ENCODE assay signal across 8 cellular contexts in the genomic region with DNA sequence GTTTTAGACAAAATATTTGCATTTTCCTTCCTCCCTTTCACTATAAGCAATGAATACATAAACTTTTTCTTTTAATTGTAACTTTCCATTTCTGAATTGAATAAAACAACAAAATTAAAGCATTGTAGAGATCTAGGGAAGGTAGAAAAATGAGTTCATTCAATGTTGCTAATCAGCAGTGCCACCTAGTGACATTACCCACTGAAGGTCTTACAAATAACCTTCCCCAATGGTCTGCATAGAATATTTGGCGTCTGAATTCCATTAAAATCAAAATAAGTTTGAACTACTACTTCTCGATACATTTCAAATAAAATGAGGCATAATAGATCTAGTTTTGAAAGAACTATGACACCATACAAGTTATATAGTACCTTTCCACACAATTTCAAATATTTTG. TPM values are rescaled to one million over a fixed set of nuclear protein-coding genes. Genes with fewer than 3 reads are reported as not detected.
A peak's percentile ranks its signal among the peaks of the same experiment; 100 is the strongest.
DNase-seq lines count a peak whose midpoint lies in the region; ATAC-seq and TF ChIP-seq lines count a peak whose summit lies in the region.
"Had no signal": no experiment of that assay in that cellular context is flagged by ENCODE, and none has a peak within 500 bp of the region (broad histone marks: within the 10 kb centered on the region; RNA-seq: fewer than 3 reads in every experiment).

No MANE protein-coding gene starts in this region.

- H3K4me3 Mint-ChIP-seq in nephron progenitor cell: no peak overlapping the region
- H3K4me3 Mint-ChIP-seq: stimulated activated memory B cell treated with anti-CD40 and anti-IgM and Interleukin-4, amounts not matched to agents 10 μg/mL and 1 μg/mL and 100 μg/mL, for 72 hours had no signal

- in situ Hi-C loops in T47D (cut with HindIII; ENCODE audit: low pct_unique_long_range_greater_than_20kb, low sequenced_read_pairs): no loop called here

- H3K4me3 ChIP-seq in GM06990 (replicated peaks; ENCODE audit: low read depth, low read length): no peak overlapping the region
- no peak overlapping the region for H3K4me3 ChIP-seq in gastroesophageal sphincter

- no peaks in the 10 kb centered on the region for H3K27me3 Mint-ChIP-seq in nephron progenitor cell (ENCODE audit: low read depth, poor library complexity)
- H3K27me3 Mint-ChIP-seq: stimulated activated memory B cell treated with anti-CD40 and anti-IgM and Interleukin-4, amounts not matched to agents 10 μg/mL and 1 μg/mL and 100 μg/mL, for 72 hours had no signal

- H3K36me3 ChIP-seq in GM06990 (ENCODE audit: control insufficient read depth, insufficient read depth, low read length): peaks cover 10% of the 10 kb centered on the region
- H3K36me3 ChIP-seq in gastroesophageal sphincter: peaks cover 5 to 100% of the 10 kb centered on the region in 2 donors

- ATAC-seq in gastroesophageal sphincter: no peak
- ATAC-seq: stimulated activated memory B cell treated with anti-CD40 and anti-IgM and Interleukin-4, amounts not matched to agents 10 μg/mL and 1 μg/mL and 100 μg/mL, for 72 hours had no signal

- peaks cover 45% of the 10 kb centered on the region for H3K36me3 Mint-ChIP-seq in nephron progenitor cell (ENCODE audit: low read depth)

- H3K4me1 Mint-ChIP-seq in nephron progenitor cell: no peaks in the 10 kb centered on the region
- H3K4me1 Mint-ChIP-seq: stimulated activated memory B cell treated with anti-CD40 and anti-IgM and Interleukin-4, amounts not matched to agents 10 μg/mL and 1 μg/mL and 100 μg/mL, for 72 hours had no signal

- H3K27ac Mint-ChIP-seq in nephron progenitor cell: no peak overlapping the region
- H3K27ac Mint-ChIP-seq: stimulated activated memory B cell treated with anti-CD40 and anti-IgM and Interleukin-4, amounts not matched to agents 10 μg/mL and 1 μg/mL and 100 μg/mL, for 72 hours had no signal

- DNase-seq in GM06990 (ENCODE audit: extremely low read depth, insufficient read length) (no peak), NAMALWA (ENCODE audit: low spot score) (peak; percentile 27), T47D (ENCODE audit: low read depth in 1 of 2, low spot score in 1 of 2) (peak; percentile 49 to 63), nephron progenitor cell (no peak), NK-92 (lab: John Stamatoyannopoulos, UW; ENCODE audit: unreplicated experiment) (no peak)
- DNase-seq in stimulated activated CD4-positive, alpha-beta T cell treated with anti-CD3 and anti-CD28 coated beads, Interleukin-4, amount 100 ng/mL, for 1 hour: no peak

- WGBS in gastroesophageal sphincter (ENCODE audit: low coverage in 1 of 2), 2 donors: 78 to 84% methylated on average over 2 of the region's 2 CpGs

- H3K4me1 ChIP-seq in gastroesophageal sphincter: no peaks in the 10 kb centered on the region

- H3K27ac ChIP-seq in gastroesophageal sphincter: no peak overlapping the region

- TF ChIP-seq EP300 in gastroesophageal sphincter (IDR thresholded peaks at IDR 0.05): no peak

- peak; percentile 43 for TF ChIP-seq CTCF in GM06990 (IDR thresholded peaks at IDR 0.05; ENCODE audit: insufficient read depth, low read length, poor library complexity, severe bottlenecking)
- peak; percentile 39 for TF ChIP-seq CTCF in nephron progenitor cell (IDR thresholded peaks at IDR 0.05)
- TF ChIP-seq CTCF in gastroesophageal sphincter (IDR thresholded peaks at IDR 0.05): no peak

- no peaks in the 10 kb centered on the region for H3K27me3 ChIP-seq in GM06990 (replicated peaks; ENCODE audit: control insufficient read depth, insufficient read depth, low read length)
- H3K27me3 ChIP-seq in gastroesophageal sphincter: no peaks in the 10 kb centered on the region

- TF ChIP-seq POLR2A in gastroesophageal sphincter (IDR thresholded peaks at IDR 0.05): no peak

- no peaks in the 10 kb centered on the region for H3K9me3 Mint-ChIP-seq in nephron progenitor cell
- H3K9me3 Mint-ChIP-seq: stimulated activated memory B cell treated with anti-CD40 and anti-IgM and Interleukin-4, amounts not matched to agents 10 μg/mL and 1 μg/mL and 100 μg/mL, for 72 hours had no signal

- no peaks in the 10 kb centered on the region for H3K9me3 ChIP-seq in gastroesophageal sphincter

RNA-seq across cellular contexts. Expression of gene FH, which starts 19.6 kb away (rescaled TPM):
- 10 to 100 TPM; 61.4 to 96.5 (median 72.8) TPM for total RNA-seq in gastroesophageal sphincter

RNA-seq across cellular contexts. Expression of gene KMO, which starts 32.3 kb away (rescaled TPM):
- total RNA-seq in gastroesophageal sphincter: 1 to 10 TPM in 2 of 4 donors, under 1 TPM in 1, not detected in 1; 0.62 to 3.1 (median 1.1) TPM

Comparison
In these comparisons a context has a peak if more than half of its experiments do, and no peak if none do; other contexts are left out.
1. DNase-seq: peak in NAMALWA (single experiment) and T47D (2 of 2); none in GM06990 (single experiment), nephron progenitor cell (single experiment), stimulated activated CD4-positive, alpha-beta T cell treated with anti-CD3 and anti-CD28 coated beads, Interleukin-4, amount 100 ng/mL, for 1 hour (single experiment) and NK-92 (single experiment).
2. CTCF ChIP-seq: peak in GM06990 (single experiment) and nephron progenitor cell (single experiment); none in gastroesophageal sphincter (0 of 4).